ENCODE assay signal across 25 cellular contexts in genomic region chr2:15701326-15701907, GRCh38.
"Had no signal": no experiment of that assay in that cellular context is flagged by ENCODE, and none has a peak within 500 bp of the region (broad histone marks: within the 10 kb centered on the region; RNA-seq: fewer than 3 reads in every experiment).

No MANE protein-coding gene starts in this region.

- DNase-seq: activated CD4-positive, alpha-beta T cell treated with anti-CD3 and anti-CD28 coated beads, Interleukin-2, amount 10 ng/mL, durations not matched to agents 24 days and 14 days; activated CD4-positive, alpha-beta T cell treated with anti-CD3 and anti-CD28 coated beads, Interleukin-2, amount 50 U/mL, for 48 hours; activated CD8-positive, alpha-beta T cell treated with anti-CD3 and anti-CD28 coated beads, Interleukin-2, amount 10 ng/mL, durations not matched to agents 7 days and 5 days; activated gamma-delta T cell; activated naive CD4-positive, alpha-beta T cell treated with Interleukin-2 at 50 U/mL for 16 hours; activated naive CD8-positive, alpha-beta T cell treated with anti-CD3 and anti-CD28 coated beads, Interleukin-2, amount 10 ng/mL, durations not matched to agents 7 days and 5 days; activated T-cell treated with anti-CD3 and anti-CD28 coated beads, Interleukin-2, amount 50 U/mL, for 24 hours; amygdala; Kasumi-1; KG1; MM.1S; MV-4-11; NCI-H1092; NCI-H1436 treated with DMSO at 0.1 percent for 48 hours; NCI-H1694 treated with DMSO at 0.1 percent for 48 hours; NCI-H2029; NCI-H345; NCI-H524 treated with DMSO at 0.1 percent for 48 hours; Right ventricle myocardium superior had no signal

- H3K27ac ChIP-seq: ascending aorta, cardiac muscle cell, RWPE1, SK-N-MC had no signal

- H3K36me3 ChIP-seq: ascending aorta, cardiac muscle cell had no signal

- H3K9me3 ChIP-seq: ascending aorta had no signal

- H3K27me3 ChIP-seq: ascending aorta, cardiac muscle cell had no signal

- H3K4me1 ChIP-seq: ascending aorta had no signal

- ATAC-seq: activated CD8-positive, alpha-beta T cell treated with anti-CD3 and anti-CD28 coated beads, Interleukin-2, amount 10 ng/mL, durations not matched to agents 7 days and 5 days; Panc1 had no signal

- H3K4me3 ChIP-seq: ascending aorta, cardiac muscle cell, SK-N-MC had no signal

- FAIRE-seq: TTC549 had no signal
